In genomic region chr17:48617515-48618365, GRCh38 we compare ENCODE assay signal across 12 cellular contexts. TPM values are rescaled to one million over a fixed set of nuclear protein-coding genes. Genes with fewer than 3 reads are reported as not detected.
A peak's percentile ranks its signal among the peaks of the same experiment; 100 is the strongest.
DNase-seq lines count a peak whose midpoint lies in the region; ATAC-seq, FAIRE-seq and TF ChIP-seq lines count a peak whose summit lies in the region.
"Had no signal": no experiment of that assay in that cellular context is flagged by ENCODE, and none has a peak within 500 bp of the region (broad histone marks: within the 10 kb centered on the region; RNA-seq: fewer than 3 reads in every experiment).

No MANE protein-coding gene starts in this region.

- SMC1A ChIA-PET in GM12878 (lab: Charles Lee; ENCODE audit: uncharacterized antibody, unreplicated experiment), result interaction anchor here (0.7 to 1.6 kb wide), 6 partner anchors 9 to 355 kb away, joined by 3 to 8 read pairs (median 4); partner anchors contain the start of gene HOXB9

- no peak for TF ChIP-seq POLR2A in A549 (IDR thresholded peaks at IDR 0.05; ENCODE audit: low read length)
- no peak for TF ChIP-seq POLR2A in GM12878 (IDR thresholded peaks at IDR 0.05; ENCODE audit: low read depth, low read length)
- TF ChIP-seq POLR2A in GM18505 (IDR thresholded peaks at IDR 0.05; ENCODE audit: borderline replicate concordance, extremely low read depth, insufficient read depth, insufficient read length), result no peak

- no peaks in the 10 kb centered on the region for H3K9me3 Mint-ChIP-seq in HFFc6

- H3K79me2 ChIP-seq in GM12878 (ENCODE audit: control insufficient read depth, insufficient read depth, low read length), result no peaks in the 10 kb centered on the region

- peak overlapping the region; percentile 41; the same call in 1 of the 3 replicates for H3K4me2 ChIP-seq in A549
- H3K4me2 ChIP-seq in GM12878 (ENCODE audit: control insufficient read depth, insufficient read depth), result peak overlapping the region; percentile 22; the same call in 1 of the 2 replicates

- peaks cover 17% of the 10 kb centered on the region for H3K4me1 Mint-ChIP-seq in HFFc6 (ENCODE audit: low read depth)

- no peak for TF ChIP-seq RAD21 in A549 (conservative IDR thresholded peaks at IDR 0.05 in 1 of 2, IDR thresholded peaks at IDR 0.05 in 1 of 2)
- no peak for TF ChIP-seq RAD21 in GM12878 (IDR thresholded peaks at IDR 0.05; ENCODE audit: insufficient read depth, low read depth, low read length)

- TF ChIP-seq EP300 in A549 (IDR thresholded peaks at IDR 0.05), result no peak
- TF ChIP-seq EP300 in GM12878 (IDR thresholded peaks at IDR 0.05; ENCODE audit: borderline replicate concordance in 1 of 2, control insufficient read depth in 1 of 2, low read depth in 2 of 2, low read length in 2 of 2), result no peak

- ATAC-seq in A549 (no peak), GM12878 (no peak), GM18505 (IDR thresholded peaks at IDR 0.05; ENCODE audit: unreplicated experiment) (no peak), HG02938 (IDR thresholded peaks at IDR 0.05; ENCODE audit: unreplicated experiment) (no peak), HG03457 (IDR thresholded peaks at IDR 0.05; ENCODE audit: unreplicated experiment) (no peak)

- intact Hi-C loops in GM12878 (cut with micrococcal nuclease; ENCODE audit: unreplicated experiment), result loop anchor here (1.0 to 5.0 kb wide), 3 partner anchors 355 to 591 kb away; no protein-coding TSS in a partner anchor

- POLR2A ChIA-PET in A549 (lab: Yijun Ruan, JAX) (interaction anchor here (0.6 to 1.3 kb wide), 2 partner anchors 13 to 487 kb away, joined by 4 to 5 read pairs; partner anchors contain the start of gene HOXB6), GM12878 (lab: Charles Lee) (interaction anchor here (1.6 kb wide), 1 partner anchor 16 kb away, joined by 11 read pairs; no protein-coding TSS in a partner anchor)

- H3K27me3 ChIP-seq in GM12878 (replicated peaks in 1 of 2; ENCODE audit: control insufficient read depth in 2 of 2, insufficient read depth in 2 of 2, low read length in 1 of 2) (peaks cover 30 to 46% of the 10 kb centered on the region in 2 experiments), mucosa of rectum (ENCODE audit: control insufficient read depth in 2 of 2, insufficient read depth in 2 of 2, low read length in 2 of 2) (peaks cover 42 to 43% of the 10 kb centered on the region in 2 donors)

- CTCF ChIA-PET in A549 (lab: Yijun Ruan, JAX) (interaction anchor here (0.7 to 9.7 kb wide), 80 partner anchors 8 to 591 kb away, joined by 3 to 84 read pairs (median 5); partner anchors contain the start of gene HOXB7), GM12878 (lab: Yijun Ruan, JAX) (interaction anchor here (0.9 to 2.1 kb wide), 24 partner anchors 8 to 592 kb away, joined by 3 to 14 read pairs (median 5); partner anchors contain the start of genes HOXB5 and HOXB7)

- DNase-seq in A549 (ENCODE audit: low read depth in 1 of 2, low spot score in 1 of 2), result no peak
- no peak for DNase-seq in HFFc6
- DNase-seq in GM12878 (ENCODE audit: low read depth, low spot score), result no peak
- no peak for DNase-seq in NCI-H2107 (lab: John Stamatoyannopoulos, UW)

- no peak overlapping the region for H2AFZ ChIP-seq in GM12878 (ENCODE audit: control insufficient read depth, low read depth, low read length)

- no peak for TF ChIP-seq CTCF in A549 (IDR thresholded peaks at IDR 0.05)
- TF ChIP-seq CTCF in HFFc6 (IDR thresholded peaks at IDR 0.05), result no peak
- no peak for TF ChIP-seq CTCF in GM12878 (IDR thresholded peaks at IDR 0.05 in 2 of 3, conservative IDR thresholded peaks at IDR 0.05 in 1 of 3; ENCODE audit: control insufficient read depth in 2 of 3, extremely low read depth in 1 of 3, insufficient read depth in 1 of 3, low read depth in 3 of 3, low read length in 3 of 3)

- no peak overlapping the region for H3K27ac ChIP-seq in A549
- H3K27ac ChIP-seq in GM12878 (ENCODE audit: control insufficient read depth, insufficient read depth), result no peak overlapping the region
- H3K27ac ChIP-seq in mucosa of rectum (ENCODE audit: low read depth in 2 of 2, low read length in 2 of 2), result no peak overlapping the region
- H3K27ac ChIP-seq: ascending aorta, C4-2B, RWPE1 had no signal

- H3K9me3 ChIP-seq in A549, result no peaks in the 10 kb centered on the region
- H3K9me3 ChIP-seq in GM12878 (replicated peaks; ENCODE audit: control insufficient read depth, insufficient read depth, low read length), result no peaks in the 10 kb centered on the region
- H3K9me3 ChIP-seq in mucosa of rectum (ENCODE audit: control insufficient read depth in 2 of 2, low read length in 2 of 2), result no peaks in the 10 kb centered on the region
- H3K9me3 ChIP-seq: ascending aorta had no signal

- BruUV-seq in GM12878 (replicated peaks; lab: Mats Ljungman, UMichigan), result no TSS peak

- H3K4me1 ChIP-seq in A549 (peaks cover 12% of the 10 kb centered on the region), GM12878 (ENCODE audit: control insufficient read depth, insufficient read depth, low read length) (no peaks in the 10 kb centered on the region), mucosa of rectum (ENCODE audit: control insufficient read depth in 2 of 2, insufficient read depth in 2 of 2, low read length in 2 of 2) (peaks cover 44 to 47% of the 10 kb centered on the region in 2 donors)

- no peak overlapping the region for H3K4me3 ChIP-seq in A549
- H3K4me3 ChIP-seq in GM12878, result no peak overlapping the region
- peak overlapping the region; percentile 34 to 50 for H3K4me3 ChIP-seq in mucosa of rectum (ENCODE audit: low read length in 2 of 2)

- in situ Hi-C loops in GM12878 (cut with MboI), result no loop called here

- H4K20me1 ChIP-seq in GM12878 (ENCODE audit: control insufficient read depth, insufficient read depth), result no peaks in the 10 kb centered on the region

- no peak overlapping the region for H3K27ac Mint-ChIP-seq in HFFc6

- RAD21 ChIA-PET in GM12878 (lab: Charles Lee; ENCODE audit: unreplicated experiment), result interaction anchor here (0.5 to 2.1 kb wide), 14 partner anchors 11 to 593 kb away, joined by 3 to 8 read pairs (median 4); partner anchors contain the start of gene HOXB5

- WGBS in A549 (ENCODE audit: missing lambda C conversion rate), result 86% methylated on average over 46 of the region's 46 CpGs
- WGBS in GM12878 (ENCODE audit: insufficient coverage, insufficient replicate concordance, low lambda C conversion rate, missing lambda C conversion rate), result 40% methylated on average over 44 of the region's 46 CpGs

- no peaks in the 10 kb centered on the region for H3K36me3 ChIP-seq in GM12878 (ENCODE audit: control insufficient read depth in 2 of 2, insufficient read depth in 2 of 2, low read length in 1 of 2)
- H3K36me3 ChIP-seq in mucosa of rectum (ENCODE audit: control insufficient read depth in 2 of 2, insufficient read depth in 2 of 2, low read length in 2 of 2), result no peaks in the 10 kb centered on the region
- H3K36me3 ChIP-seq: ascending aorta had no signal

- H3K27me3 Mint-ChIP-seq in HFFc6 (ENCODE audit: insufficient read depth), result peaks cover 86% of the 10 kb centered on the region

- peak overlapping the region; percentile 10; the same call in 1 of the 2 replicates for H3K4me3 Mint-ChIP-seq in HFFc6

- FAIRE-seq in A549 (lab: Jason Lieb, UNC) (no peak), GM12878 (lab: Jason Lieb, UNC) (no peak)

- H3K9ac ChIP-seq in GM12878 (ENCODE audit: control insufficient read depth, insufficient read depth, low read length) (no peak overlapping the region), mucosa of rectum (ENCODE audit: low read depth in 1 of 2, low read length in 2 of 2) (peak overlapping the region; percentile 13 to 24)

- H3K36me3 Mint-ChIP-seq in HFFc6 (ENCODE audit: low read depth), result no peaks in the 10 kb centered on the region

RNA-seq across cellular contexts. Expression of gene HOXB8, which starts 2.6 kb away (rescaled TPM):
- polyA plus RNA-seq in A549 (2011; rRNA removed), result 8.9 and 11.1 TPM in 2 replicates
- polyA plus RNA-seq in A549 (2012; cell fraction: cytosol; rRNA removed), result 12.3 and 15.2 TPM in 2 replicates
- polyA plus RNA-seq in A549 (2012; cell fraction: nucleus; rRNA removed), result 12.8 and 13.1 TPM in 2 replicates
- 4.6 to 5.8 TPM (median 4.7 TPM) in 3 replicates for polyA plus RNA-seq in A549 (2017; fragmentation: RNase III; extraction: RNeasy Plus Mini Kit Qiagen cat#74134 plus additional on column Dnase treatment)
- 4.1 and 5.1 TPM in 2 replicates for polyA minus RNA-seq in A549 (2011; rRNA and poly(A)+ RNA removed)
- total RNA-seq in HFFc6 (2021; fragmentation: NEBNext Ultra II Directional; extraction: Animal tissue kit (Norgen Biotek cat#: 25700)), result not detected
- not detected in 2 replicates for total RNA-seq in GM12878 (2013; cell fraction: nucleolus; rRNA removed)
- not detected in 2 replicates for total RNA-seq in GM12878 (2014; rRNA removed)
- not detected in 2 replicates for total RNA-seq in GM12878 (2014; rRNA removed; fragmentation: Illumina TruSeq; extraction: Trizol)
- 0.21 TPM in 1 of 2 replicates, not detected in the other for total RNA-seq in GM12878 (2021)
- not detected for polyA plus RNA-seq in GM12878 (2011; ENCODE audit: low read depth)
- not detected in 2 replicates for polyA plus RNA-seq in GM12878 (2011; rRNA removed)
- not detected in 2 replicates for polyA plus RNA-seq in GM12878 (2011; cell fraction: cytosol; rRNA removed)
- polyA plus RNA-seq in GM12878 (2011; cell fraction: nucleus; rRNA removed), result not detected in 2 replicates
- not detected in 2 replicates for polyA plus RNA-seq in GM12878 (2012)
- polyA plus RNA-seq in GM12878 (2014; fragmentation: Illumina TruSeq; extraction: Trizol), result not detected in 2 replicates
- polyA plus RNA-seq in GM12878 (2014; fragmentation: Nextera tagmentation; extraction: Ambion mirVana), result not detected
- polyA plus RNA-seq in GM12878 (2014; rRNA removed), result not detected in 2 replicates
- polyA plus RNA-seq in GM12878 (2016; fragmentation: Nextera tagmentation; extraction: Ambion mirVana), result not detected
- not detected in 2 replicates for polyA minus RNA-seq in GM12878 (2011; rRNA and poly(A)+ RNA removed)
- polyA minus RNA-seq in GM12878 (2011; cell fraction: cytosol; rRNA and poly(A)+ RNA removed), result not detected in 2 replicates
- not detected in 2 replicates for polyA minus RNA-seq in GM12878 (2011; cell fraction: nucleus; rRNA and poly(A)+ RNA removed)
- total RNA-seq: ascending aorta, liver had no signal
- polyA plus RNA-seq: liver had no signal

RNA-seq across cellular contexts. Expression of gene HOXB7, which starts 6.9 kb away (rescaled TPM):
- polyA plus RNA-seq in A549 (2011; rRNA removed) (15.4 and 22.3 TPM in 2 replicates), A549 (2017; fragmentation: RNase III; extraction: RNeasy Plus Mini Kit Qiagen cat#74134 plus additional on column Dnase treatment) (27.4 to 32.3 TPM (median 27.4 TPM) in 3 replicates), GM12878 (2011; rRNA removed) (7.4 and 8.3 TPM in 2 replicates), GM12878 (2014; fragmentation: Illumina TruSeq; extraction: Trizol) (1.3 and 3.7 TPM in 2 replicates), GM12878 (2014; fragmentation: Nextera tagmentation; extraction: Ambion mirVana) (1 to 10 TPM; 2.8 to 3.4 TPM), GM12878 (2014; rRNA removed) (5.1 and 7.0 TPM in 2 replicates), GM12878 (2016; fragmentation: Nextera tagmentation; extraction: Ambion mirVana) (1 to 10 TPM; 4.3 to 4.8 TPM)
- 16.9 TPM in 2 replicates for polyA plus RNA-seq in A549 (2012; cell fraction: cytosol; rRNA removed)
- polyA plus RNA-seq in A549 (2012; cell fraction: nucleus; rRNA removed), result 9.0 and 12.5 TPM in 2 replicates
- 6.5 and 6.6 TPM in 2 replicates for polyA minus RNA-seq in A549 (2011; rRNA and poly(A)+ RNA removed)
- not detected for total RNA-seq in HFFc6 (2021; fragmentation: NEBNext Ultra II Directional; extraction: Animal tissue kit (Norgen Biotek cat#: 25700))
- 0.98 and 1.3 TPM in 2 replicates for total RNA-seq in GM12878 (2013; cell fraction: nucleolus; rRNA removed)
- total RNA-seq in GM12878 (2014; rRNA removed) (3.2 and 4.2 TPM in 2 replicates), GM12878 (2014; rRNA removed; fragmentation: Illumina TruSeq; extraction: Trizol) (3.6 and 5.8 TPM in 2 replicates), GM12878 (2021) (4.0 and 4.5 TPM in 2 replicates)
- polyA plus RNA-seq in GM12878 (2011; ENCODE audit: low read depth), result 2.3 TPM
- 6.8 and 8.1 TPM in 2 replicates for polyA plus RNA-seq in GM12878 (2011; cell fraction: cytosol; rRNA removed)
- polyA plus RNA-seq in GM12878 (2011; cell fraction: nucleus; rRNA removed), result 2.5 and 4.1 TPM in 2 replicates
- polyA plus RNA-seq in GM12878 (2012), result 3.9 and 4.1 TPM in 2 replicates
- polyA minus RNA-seq in GM12878 (2011; rRNA and poly(A)+ RNA removed), result 1.6 and 2.8 TPM in 2 replicates
- 1.7 and 2.2 TPM in 2 replicates for polyA minus RNA-seq in GM12878 (2011; cell fraction: cytosol; rRNA and poly(A)+ RNA removed)
- polyA minus RNA-seq in GM12878 (2011; cell fraction: nucleus; rRNA and poly(A)+ RNA removed), result 0.97 and 1.2 TPM in 2 replicates

RNA-seq across cellular contexts. Expression of gene HOXB9, which starts 8.4 kb away (rescaled TPM):
- polyA plus RNA-seq in A549 (2011; rRNA removed) (22.0 and 24.6 TPM in 2 replicates), A549 (2017; fragmentation: RNase III; extraction: RNeasy Plus Mini Kit Qiagen cat#74134 plus additional on column Dnase treatment) (5.6 to 7.3 TPM (median 6.2 TPM) in 3 replicates), GM12878 (2011; rRNA removed) (0.49 and 0.69 TPM in 2 replicates), GM12878 (2014; fragmentation: Illumina TruSeq; extraction: Trizol) (0.01 TPM in 1 of 2 replicates, not detected in the other), GM12878 (2014; fragmentation: Nextera tagmentation; extraction: Ambion mirVana) (not detected), GM12878 (2014; rRNA removed) (0.09 TPM in 1 of 2 replicates, not detected in the other), GM12878 (2016; fragmentation: Nextera tagmentation; extraction: Ambion mirVana) (not detected)
- polyA plus RNA-seq in A549 (2012; cell fraction: cytosol; rRNA removed), result 10.3 and 12.9 TPM in 2 replicates
- 11.1 and 12.9 TPM in 2 replicates for polyA plus RNA-seq in A549 (2012; cell fraction: nucleus; rRNA removed)
- polyA minus RNA-seq in A549 (2011; rRNA and poly(A)+ RNA removed), result 10.4 and 12.1 TPM in 2 replicates
- total RNA-seq in HFFc6 (2021; fragmentation: NEBNext Ultra II Directional; extraction: Animal tissue kit (Norgen Biotek cat#: 25700)), result not detected
- 0.19 and 0.42 TPM in 2 replicates for total RNA-seq in GM12878 (2013; cell fraction: nucleolus; rRNA removed)
- total RNA-seq in GM12878 (2014; rRNA removed) (not detected in 2 replicates), GM12878 (2014; rRNA removed; fragmentation: Illumina TruSeq; extraction: Trizol) (0.04 and 0.05 TPM in 2 replicates), GM12878 (2021) (0.13 and 0.16 TPM in 2 replicates)
- not detected for polyA plus RNA-seq in GM12878 (2011; ENCODE audit: low read depth)
- 0.32 and 0.46 TPM in 2 replicates for polyA plus RNA-seq in GM12878 (2011; cell fraction: cytosol; rRNA removed)
- polyA plus RNA-seq in GM12878 (2011; cell fraction: nucleus; rRNA removed), result 0.53 and 0.87 TPM in 2 replicates
- 0.05 and 0.21 TPM in 2 replicates for polyA plus RNA-seq in GM12878 (2012)
- polyA minus RNA-seq in GM12878 (2011; rRNA and poly(A)+ RNA removed), result 0.15 and 0.26 TPM in 2 replicates
- polyA minus RNA-seq in GM12878 (2011; cell fraction: cytosol; rRNA and poly(A)+ RNA removed), result not detected in 2 replicates
- 0.19 and 0.24 TPM in 2 replicates for polyA minus RNA-seq in GM12878 (2011; cell fraction: nucleus; rRNA and poly(A)+ RNA removed)
- total RNA-seq: ascending aorta, liver had no signal
- polyA plus RNA-seq: liver had no signal

RNA-seq across cellular contexts. Expression of gene HOXB6, which starts 13.0 kb away (rescaled TPM):
- polyA plus RNA-seq in A549 (2011; rRNA removed) (9.4 and 10.2 TPM in 2 replicates), A549 (2017; fragmentation: RNase III; extraction: RNeasy Plus Mini Kit Qiagen cat#74134 plus additional on column Dnase treatment) (12.3 to 14.9 TPM (median 14.7 TPM) in 3 replicates), GM12878 (2011; rRNA removed) (0.10 TPM in 1 of 2 replicates, not detected in the other), GM12878 (2014; fragmentation: Illumina TruSeq; extraction: Trizol) (0.07 TPM in 1 of 2 replicates, not detected in the other), GM12878 (2014; fragmentation: Nextera tagmentation; extraction: Ambion mirVana) (under 1 TPM in 1 of 2 experiments, not detected in 1; 0.04 TPM), GM12878 (2014; rRNA removed) (0.22 and 0.51 TPM in 2 replicates), GM12878 (2016; fragmentation: Nextera tagmentation; extraction: Ambion mirVana) (under 1 TPM in 1 of 2 experiments, not detected in 1; 0.13 TPM)
- 8.7 and 9.0 TPM in 2 replicates for polyA plus RNA-seq in A549 (2012; cell fraction: cytosol; rRNA removed)
- polyA plus RNA-seq in A549 (2012; cell fraction: nucleus; rRNA removed), result 48.0 and 49.7 TPM in 2 replicates
- 4.4 and 4.9 TPM in 2 replicates for polyA minus RNA-seq in A549 (2011; rRNA and poly(A)+ RNA removed)
- not detected for total RNA-seq in HFFc6 (2021; fragmentation: NEBNext Ultra II Directional; extraction: Animal tissue kit (Norgen Biotek cat#: 25700))
- not detected in 2 replicates for total RNA-seq in GM12878 (2013; cell fraction: nucleolus; rRNA removed)
- total RNA-seq in GM12878 (2014; rRNA removed) (0.05 and 0.06 TPM in 2 replicates), GM12878 (2014; rRNA removed; fragmentation: Illumina TruSeq; extraction: Trizol) (0.09 TPM in 1 of 2 replicates, not detected in the other), GM12878 (2021) (0.13 and 0.24 TPM in 2 replicates)
- polyA plus RNA-seq in GM12878 (2011; ENCODE audit: low read depth), result 0.16 TPM
- polyA plus RNA-seq in GM12878 (2011; cell fraction: cytosol; rRNA removed), result 0.10 and 0.27 TPM in 2 replicates
- 0.10 TPM in 1 of 2 replicates, not detected in the other for polyA plus RNA-seq in GM12878 (2011; cell fraction: nucleus; rRNA removed)
- polyA plus RNA-seq in GM12878 (2012), result 0.21 TPM in 1 of 2 replicates, not detected in the other
- 0.10 TPM in 1 of 2 replicates, not detected in the other for polyA minus RNA-seq in GM12878 (2011; rRNA and poly(A)+ RNA removed)
- not detected in 2 replicates for polyA minus RNA-seq in GM12878 (2011; cell fraction: cytosol; rRNA and poly(A)+ RNA removed)
- polyA minus RNA-seq in GM12878 (2011; cell fraction: nucleus; rRNA and poly(A)+ RNA removed), result not detected in 2 replicates

RNA-seq across cellular contexts. Expression of gene HOXB5, which starts 24.2 kb away (rescaled TPM):
- polyA plus RNA-seq in A549 (2011; rRNA removed), result 2.5 and 2.7 TPM in 2 replicates
- polyA plus RNA-seq in A549 (2012; cell fraction: cytosol; rRNA removed), result 1.9 and 2.5 TPM in 2 replicates
- 21.9 and 24.5 TPM in 2 replicates for polyA plus RNA-seq in A549 (2012; cell fraction: nucleus; rRNA removed)
- 2.1 to 3.0 TPM (median 2.4 TPM) in 3 replicates for polyA plus RNA-seq in A549 (2017; fragmentation: RNase III; extraction: RNeasy Plus Mini Kit Qiagen cat#74134 plus additional on column Dnase treatment)
- 0.39 and 0.74 TPM in 2 replicates for polyA minus RNA-seq in A549 (2011; rRNA and poly(A)+ RNA removed)
- total RNA-seq in HFFc6 (2021; fragmentation: NEBNext Ultra II Directional; extraction: Animal tissue kit (Norgen Biotek cat#: 25700)), result not detected
- total RNA-seq in GM12878 (2013; cell fraction: nucleolus; rRNA removed), result not detected in 2 replicates
- not detected in 2 replicates for total RNA-seq in GM12878 (2014; rRNA removed)
- total RNA-seq in GM12878 (2014; rRNA removed; fragmentation: Illumina TruSeq; extraction: Trizol), result not detected in 2 replicates
- not detected in 2 replicates for total RNA-seq in GM12878 (2021)
- polyA plus RNA-seq in GM12878 (2011; ENCODE audit: low read depth), result not detected
- not detected in 2 replicates for polyA plus RNA-seq in GM12878 (2011; rRNA removed)
- not detected in 2 replicates for polyA plus RNA-seq in GM12878 (2011; cell fraction: cytosol; rRNA removed)
- polyA plus RNA-seq in GM12878 (2011; cell fraction: nucleus; rRNA removed), result not detected in 2 replicates
- not detected in 2 replicates for polyA plus RNA-seq in GM12878 (2012)
- polyA plus RNA-seq in GM12878 (2014; fragmentation: Illumina TruSeq; extraction: Trizol), result not detected in 2 replicates
- polyA plus RNA-seq in GM12878 (2014; fragmentation: Nextera tagmentation; extraction: Ambion mirVana), result not detected
- not detected in 2 replicates for polyA plus RNA-seq in GM12878 (2014; rRNA removed)
- polyA plus RNA-seq in GM12878 (2016; fragmentation: Nextera tagmentation; extraction: Ambion mirVana), result not detected
- polyA minus RNA-seq in GM12878 (2011; rRNA and poly(A)+ RNA removed), result not detected in 2 replicates
- polyA minus RNA-seq in GM12878 (2011; cell fraction: cytosol; rRNA and poly(A)+ RNA removed), result not detected in 2 replicates
- not detected in 2 replicates for polyA minus RNA-seq in GM12878 (2011; cell fraction: nucleus; rRNA and poly(A)+ RNA removed)

Comparison
In these comparisons a context has a peak if more than half of its experiments do, and no peak if none do; other contexts are left out.
1. H3K4me3 ChIP-seq: peak in mucosa of rectum (2 of 2); none in A549 (single experiment) and GM12878 (single experiment).